Comparison of ENCODE assay signal across 8 cellular contexts in the genomic region with DNA sequence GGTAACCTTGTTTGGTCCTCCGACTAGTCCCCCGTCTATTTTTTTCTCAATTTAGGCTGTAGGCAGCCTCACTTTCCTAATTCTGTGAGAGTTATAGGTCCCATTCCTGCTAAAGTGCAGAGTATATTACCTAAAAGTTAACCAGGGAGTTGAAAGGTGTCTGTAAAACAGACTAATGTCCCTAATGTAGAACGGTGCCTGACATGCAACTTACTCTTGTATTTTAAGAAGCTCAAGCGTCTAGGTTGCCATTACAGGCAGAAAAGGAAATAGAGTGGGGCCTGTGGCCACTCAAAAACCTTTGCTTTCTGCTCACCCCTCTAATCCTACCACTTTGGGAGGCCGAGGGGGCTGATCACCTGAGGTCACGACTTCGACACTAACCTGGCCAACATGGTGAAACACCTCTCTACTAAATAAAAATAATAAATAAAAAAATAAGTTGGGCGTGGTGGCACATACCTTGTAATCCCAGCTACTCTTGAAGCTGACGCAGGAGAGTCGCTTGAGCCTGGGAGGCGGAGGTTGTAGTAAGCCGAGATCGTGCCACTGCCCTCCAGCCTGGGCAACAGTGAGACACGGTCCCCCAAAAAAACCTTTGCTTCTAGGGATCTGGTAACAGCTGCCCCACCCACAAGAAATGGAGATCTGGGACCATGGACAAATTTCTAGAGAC. TPM values are rescaled to one million over a fixed set of nuclear protein-coding genes. Genes with fewer than 3 reads are reported as not detected.
DNase-seq lines count a peak whose midpoint lies in the region; ATAC-seq, FAIRE-seq and TF ChIP-seq lines count a peak whose summit lies in the region.

No MANE protein-coding gene starts in this region.

- DNase-seq in AG09309 (ENCODE audit: low read depth) (no peak), HCEC 1CT (peak; percentile 18), SK-N-MC (ENCODE audit: low read depth, low spot score) (no peak), natural killer cell (no peak), H4 (ENCODE audit: low spot score) (no peak), GM12892 (ENCODE audit: insufficient read length) (no peak)

- no peak for TF ChIP-seq POLR2A in GM12892 (IDR thresholded peaks at IDR 0.05; ENCODE audit: low read depth, low read length)

- H3K9me3 Mint-ChIP-seq in natural killer cell, result no peaks in the 10 kb centered on the region

- H3K4me1 ChIP-seq in duodenal mucosa (ENCODE audit: control insufficient read depth in 1 of 2, insufficient read depth in 2 of 2, low read length in 2 of 2), result peaks cover 9 to 26% of the 10 kb centered on the region in 2 donors

- H3K36me3 ChIP-seq in SK-N-MC (ENCODE audit: insufficient read depth, low read length) (peaks cover 9% of the 10 kb centered on the region), duodenal mucosa (ENCODE audit: control insufficient read depth in 1 of 2, insufficient read depth in 2 of 2, low read length in 2 of 2) (peaks cover 0 to 6% of the 10 kb centered on the region in 2 donors)

- peak overlapping the region; percentile 98 to 100 for H3K27ac Mint-ChIP-seq in natural killer cell

- H3K36me3 Mint-ChIP-seq in natural killer cell, result peaks cover 7% of the 10 kb centered on the region

- H3K9me3 ChIP-seq in SK-N-MC (ENCODE audit: low read depth, low read length) (no peaks in the 10 kb centered on the region), duodenal mucosa (ENCODE audit: control insufficient read depth in 1 of 2, low read length in 2 of 2) (no peaks in the 10 kb centered on the region)

- intact Hi-C loops in natural killer cell (cut with micrococcal nuclease), result loop anchor here (2.0 kb wide), 1 partner anchor 148 kb away; a partner anchor contains a TSS

- H3K9ac ChIP-seq in SK-N-MC (ENCODE audit: insufficient read length) (peak overlapping the region; percentile 98), duodenal mucosa (ENCODE audit: low read depth in 1 of 2, low read length in 2 of 2) (peak overlapping the region; percentile 91 to 99)

- no peak for ATAC-seq in natural killer cell
- no peak for ATAC-seq in GM18907 (IDR thresholded peaks at IDR 0.05; ENCODE audit: unreplicated experiment)

- peak overlapping the region; percentile 68 for H3K4me3 ChIP-seq in AG09309 (ENCODE audit: control insufficient read depth, low read depth, low read length)
- H3K4me3 ChIP-seq in SK-N-MC, result peak overlapping the region; percentile 83
- peak overlapping the region; percentile 76 to 92 for H3K4me3 ChIP-seq in duodenal mucosa (ENCODE audit: low read depth in 1 of 2, low read length in 2 of 2)

- peaks cover 48 to 65% of the 10 kb centered on the region in 2 donors for H3K4me1 Mint-ChIP-seq in natural killer cell

- TF ChIP-seq CTCF in AG09309 (IDR thresholded peaks at IDR 0.05; ENCODE audit: control insufficient read depth, insufficient read depth, low read depth, low read length, missing control alignments), result no peak
- no peak for TF ChIP-seq CTCF in natural killer cell (IDR thresholded peaks at IDR 0.05)

- FAIRE-seq in GM12892 (lab: Jason Lieb, UNC), result no peak

- H3K27ac ChIP-seq in SK-N-MC (peak overlapping the region; percentile 95), duodenal mucosa (ENCODE audit: low read depth, low read length) (peak overlapping the region; percentile 98)

- peak overlapping the region; percentile 99 for H3K4me3 Mint-ChIP-seq in natural killer cell

- no peaks in the 10 kb centered on the region for H3K27me3 ChIP-seq in duodenal mucosa (ENCODE audit: control insufficient read depth in 1 of 2, insufficient read depth in 2 of 2, low read length in 2 of 2)

- no peaks in the 10 kb centered on the region for H3K27me3 Mint-ChIP-seq in natural killer cell (ENCODE audit: low read depth in 2 of 2)

RNA-seq across cellular contexts. Expression of a gene that starts 37.9 kb away (rescaled TPM):
- 1 to 10 TPM; 1.5 to 2.3 (median 1.8) TPM for total RNA-seq in natural killer cell
- 7.8 and 13.4 TPM in 2 replicates for total RNA-seq in H4 (2014; rRNA removed; shearing (Covaris generic))
- 4.4 TPM for polyA plus RNA-seq in GM12892 (2012; ENCODE audit: missing spikeins)
